8 cellular contexts compared by ENCODE assay signal in genomic region chr15:98547741-98548166, GRCh38.
DNase-seq lines count a peak whose midpoint lies in the region; ATAC-seq and TF ChIP-seq lines count a peak whose summit lies in the region.

No MANE protein-coding gene starts in this region.

- peak overlapping the region; percentile 86 for H3K4me3 Mint-ChIP-seq in endothelial cell (ENCODE audit: unreplicated experiment)

- no peaks in the 10 kb centered on the region for H3K9me3 Mint-ChIP-seq in endothelial cell (ENCODE audit: unreplicated experiment)

- H3K27me3 Mint-ChIP-seq in endothelial cell (ENCODE audit: unreplicated experiment), result peaks cover 11% of the 10 kb centered on the region

- H3K9me3 ChIP-seq in A673 (ENCODE audit: low read depth, low read length, poor library complexity, severe bottlenecking) (no peaks in the 10 kb centered on the region), mucosa of descending colon (no peaks in the 10 kb centered on the region), uterus (no peaks in the 10 kb centered on the region)

- H3K4me1 ChIP-seq in A673 (ENCODE audit: insufficient read depth, low read length, poor library complexity, severe bottlenecking) (peaks cover 16% of the 10 kb centered on the region), mucosa of descending colon (ENCODE audit: low read depth) (peaks cover 4% of the 10 kb centered on the region), uterus (no peaks in the 10 kb centered on the region)

- H3K36me3 Mint-ChIP-seq in endothelial cell (ENCODE audit: low read depth, unreplicated experiment), result no peaks in the 10 kb centered on the region

- no peak for TF ChIP-seq POLR2A in uterus (IDR thresholded peaks at IDR 0.05)

- no peak overlapping the region for H3K27ac ChIP-seq in A673 (ENCODE audit: low read depth, low read length, poor library complexity, severe bottlenecking)
- H3K27ac ChIP-seq in uterus, result peak overlapping the region; percentile 81 to 85

- no peak overlapping the region for H3K27ac Mint-ChIP-seq in endothelial cell (ENCODE audit: unreplicated experiment)

- CTCF ChIA-PET in A673 (lab: Charles Lee), result interaction anchor here (0.5 kb wide), 1 partner anchor 65 kb away, joined by 4 read pairs; no protein-coding TSS in a partner anchor

- H3K4me1 Mint-ChIP-seq in endothelial cell (ENCODE audit: unreplicated experiment), result peaks cover 4% of the 10 kb centered on the region

- H3K36me3 ChIP-seq in A673 (ENCODE audit: insufficient read depth, low read length, poor library complexity, severe bottlenecking) (no peaks in the 10 kb centered on the region), mucosa of descending colon (ENCODE audit: low read depth) (no peaks in the 10 kb centered on the region), uterus (no peaks in the 10 kb centered on the region)

- intact Hi-C loops in A673 (cut with micrococcal nuclease; ENCODE audit: unreplicated experiment), result no loop called here
- intact Hi-C loops in mucosa of descending colon (cut with DNase I, micrococcal nuclease), result no loop called here
- intact Hi-C loops in uterus (cut with DNase I; ENCODE audit: low total_unique reads), result no loop called here

- peak; percentile 14 for DNase-seq in A673 (ENCODE audit: low spot score)
- DNase-seq in NCI-H82 (lab: John Stamatoyannopoulos, UW), result peak; percentile 51
- DNase-seq in endothelial cell (ENCODE audit: low spot score), result peak; percentile 12
- peak in 1 of 3 donors; percentile 4 for DNase-seq in mucosa of descending colon
- peak; percentile 27 to 30 for DNase-seq in uterus
- DNase-seq in DMS79 (lab: John Stamatoyannopoulos, UW), result no peak

- peak; percentile 14 for ATAC-seq in mucosa of descending colon
- ATAC-seq in HG03175 (IDR thresholded peaks at IDR 0.05; ENCODE audit: unreplicated experiment), result no peak
- ATAC-seq in GM18502 (IDR thresholded peaks at IDR 0.05; ENCODE audit: poor library complexity, unreplicated experiment), result no peak

- BruUV-seq in A673 (replicated peaks; lab: Mats Ljungman, UMichigan), result no TSS peak

- peaks cover 14% of the 10 kb centered on the region for H3K27me3 ChIP-seq in A673 (replicated peaks; ENCODE audit: insufficient read depth, low read depth, low read length, poor library complexity)
- H3K27me3 ChIP-seq in uterus, result no peaks in the 10 kb centered on the region

- peak overlapping the region; percentile 51 for H3K4me3 ChIP-seq in A673 (ENCODE audit: low read depth, low read length, poor library complexity, severe bottlenecking)
- no peak overlapping the region for H3K4me3 ChIP-seq in mucosa of descending colon
- H3K4me3 ChIP-seq in uterus, result peak overlapping the region; percentile 49 to 62

- no peak for TF ChIP-seq CTCF in A673 (conservative IDR thresholded peaks at IDR 0.05; ENCODE audit: low read depth, low read length)
- TF ChIP-seq CTCF in endothelial cell (IDR thresholded peaks at IDR 0.05; ENCODE audit: unreplicated experiment), result no peak
- no peak for TF ChIP-seq CTCF in mucosa of descending colon (IDR thresholded peaks at IDR 0.05)
- no peak for TF ChIP-seq CTCF in uterus (IDR thresholded peaks at IDR 0.05)

- POLR2A ChIA-PET in A673 (lab: Charles Lee; ENCODE audit: low non-redundant PET), result no interaction called here
